8 cellular contexts compared by ENCODE assay signal in genomic region chr5:140548791-140549190, GRCh38. TPM values are rescaled to one million over a fixed set of nuclear protein-coding genes. Genes with fewer than 3 reads are reported as not detected.
DNase-seq lines count a peak whose midpoint lies in the region; ATAC-seq and TF ChIP-seq lines count a peak whose summit lies in the region.

No MANE protein-coding gene starts in this region.

- H3K9me3 ChIP-seq in right cardiac atrium (ENCODE audit: control insufficient read depth, low read length), result no peaks in the 10 kb centered on the region

- peaks cover 5% of the 10 kb centered on the region; the same call in 1 of the 2 replicates for H4K20me1 ChIP-seq in GM23338 (replicated peaks; ENCODE audit: insufficient read depth)

- no peak overlapping the region for H2AFZ ChIP-seq in GM23338

- peak overlapping the region; percentile 88 for H3K4me3 Mint-ChIP-seq in GM23338
- H3K4me3 Mint-ChIP-seq in WTC11, result peak overlapping the region; percentile 77

- peaks cover 17% of the 10 kb centered on the region for H3F3A ChIP-seq in GM23338 (replicated peaks; ENCODE audit: low read depth)

- H3K4me1 ChIP-seq in GM23338 (ENCODE audit: insufficient read depth) (peaks cover 26% of the 10 kb centered on the region), right cardiac atrium (ENCODE audit: control insufficient read depth, insufficient read depth, low read length) (peaks cover 21% of the 10 kb centered on the region)

- H3K27ac Mint-ChIP-seq in GM23338 (peak overlapping the region; percentile 98), WTC11 (peak overlapping the region; percentile 97)

- no peak; the same call in 2 of the 3 replicates for ATAC-seq in GM23338
- ATAC-seq in WTC11, result no peak
- ATAC-seq in right cardiac atrium, result no peak
- ATAC-seq in HG02571 (IDR thresholded peaks at IDR 0.05; ENCODE audit: unreplicated experiment), result no peak
- ATAC-seq in HG03139 (IDR thresholded peaks at IDR 0.05; ENCODE audit: unreplicated experiment), result no peak
- no peak for ATAC-seq in HG02885 (IDR thresholded peaks at IDR 0.05; ENCODE audit: poor library complexity, unreplicated experiment)

- peaks cover 22% of the 10 kb centered on the region for H3K79me2 ChIP-seq in GM23338 (replicated peaks; ENCODE audit: insufficient read depth)

- H3K9me3 Mint-ChIP-seq in GM23338 (no peaks in the 10 kb centered on the region), WTC11 (no peaks in the 10 kb centered on the region)

- TF ChIP-seq CTCF in GM23338 (conservative IDR thresholded peaks at IDR 0.05; ENCODE audit: low read depth in 2 of 2) (no peak), WTC11 (IDR thresholded peaks at IDR 0.05) (no peak)

- POLR2A ChIA-PET in WTC11 (lab: Charles Lee), result interaction anchor here (1.1 to 3.8 kb wide), 6 partner anchors 10 to 151 kb away, joined by 3 to 47 read pairs (median 24); partner anchors contain the start of genes ANKHD1, APBB3, HARS1 and HARS2

- intact Hi-C loops in right cardiac atrium (cut with DNase I), result loop anchor here in 1 of 4 donors (5.0 kb wide), 1 partner anchor 89 kb away; the partner anchor contains the start of gene TMCO6

- peak overlapping the region; percentile 96 for H3K4me2 ChIP-seq in GM23338

- H3K27ac ChIP-seq in GM23338 (ENCODE audit: low read depth), result peak overlapping the region; percentile 95
- peak overlapping the region; percentile 98 for H3K27ac ChIP-seq in right cardiac atrium (ENCODE audit: low read length)
- peak overlapping the region in 19 of 21 experiments; percentile 10 to 96 (median 90) for H3K27ac ChIP-seq in skin epidermis

- whole genome bisulfite sequencing in right cardiac atrium, result 81% methylated on average over 7 of the region's 7 CpGs

- H3K36me3 Mint-ChIP-seq in GM23338 (ENCODE audit: low read depth), result peaks cover 50% of the 10 kb centered on the region
- H3K36me3 Mint-ChIP-seq in WTC11, result peaks cover 43% of the 10 kb centered on the region

- peaks cover 24% of the 10 kb centered on the region for H3K4me1 Mint-ChIP-seq in GM23338
- peaks cover 25% of the 10 kb centered on the region for H3K4me1 Mint-ChIP-seq in WTC11

- H3K9me2 ChIP-seq in GM23338 (ENCODE audit: insufficient read depth), result no peaks in the 10 kb centered on the region

- peaks cover 29% of the 10 kb centered on the region; the same call in 1 of the 2 replicates for H3K36me3 ChIP-seq in GM23338 (ENCODE audit: insufficient read depth)

- H3K4me3 ChIP-seq in GM23338 (peak overlapping the region; percentile 77), right cardiac atrium (ENCODE audit: low read length) (no peak overlapping the region), skin epidermis (no peak overlapping the region)

- no peaks in the 10 kb centered on the region for H3K27me3 ChIP-seq in GM23338 (ENCODE audit: insufficient read depth)
- H3K27me3 ChIP-seq in right cardiac atrium (ENCODE audit: control insufficient read depth, insufficient read depth), result no peaks in the 10 kb centered on the region

- peaks cover 17% of the 10 kb centered on the region for H3K27me3 Mint-ChIP-seq in GM23338 (ENCODE audit: insufficient read depth, low read depth, poor library complexity)
- no peaks in the 10 kb centered on the region for H3K27me3 Mint-ChIP-seq in WTC11 (ENCODE audit: low read depth)

- DNase-seq in GM23338 (ENCODE audit: low spot score) (peak; percentile 21), WTC11 (ENCODE audit: low spot score) (no peak), right cardiac atrium (no peak), H4 (ENCODE audit: low spot score) (no peak)

- CTCF ChIA-PET in WTC11 (lab: Charles Lee), result interaction anchor here (0.6 to 3.3 kb wide), 13 partner anchors 15 to 304 kb away, joined by 3 to 28 read pairs (median 10); partner anchors contain the start of genes APBB3, HARS1, HARS2 and HBEGF

TF ChIP-seq in GM23338, 12 proteins besides CTCF, POLR2A, EP300 and RAD21:
- TF ChIP-seq ZNF331 (CRISPR knock-in tag; IDR thresholded peaks at IDR 0.05; ENCODE audit: low read depth), result no peak
- TF ChIP-seq POLR2AphosphoS5 (IDR thresholded peaks at IDR 0.05; ENCODE audit: low read depth), result no peak
- TF ChIP-seq ZNF114 (CRISPR knock-in tag; IDR thresholded peaks at IDR 0.05), result no peak
- TF ChIP-seq NANOG (IDR thresholded peaks at IDR 0.05; ENCODE audit: borderline replicate concordance), result no peak
- TF ChIP-seq ETS1 (IDR thresholded peaks at IDR 0.05), result no peak
- TF ChIP-seq JUNB (IDR thresholded peaks at IDR 0.05; ENCODE audit: unreplicated experiment), result no peak
- TF ChIP-seq EZH2 (IDR thresholded peaks at IDR 0.05; ENCODE audit: low read depth, unreplicated experiment), result no peak
- TF ChIP-seq STAT1 (IDR thresholded peaks at IDR 0.05; ENCODE audit: unreplicated experiment), result no peak
- no peak for TF ChIP-seq CREB1 (CRISPR knock-in tag; IDR thresholded peaks at IDR 0.05; ENCODE audit: low read depth)

TF ChIP-seq in WTC11, 78 proteins besides CTCF, POLR2A, EP300 and RAD21:
- no peak for TF ChIP-seq ERG (CRISPR knock-in tag; IDR thresholded peaks at IDR 0.05)
- no peak for TF ChIP-seq AR (CRISPR knock-in tag; IDR thresholded peaks at IDR 0.05)

RNA-seq across cellular contexts. Expression of gene EIF4EBP3, which starts 1.3 kb away (rescaled TPM):
- 2.4 TPM in 1 of 2 replicates, not detected in the other for total RNA-seq in GM23338 (2014; rRNA removed; shearing (Covaris generic))
- polyA plus RNA-seq in GM23338 (2016; fragmentation: Nextera tagmentation; extraction: Ambion mirVana) (20.2 and 21.5 TPM in 2 replicates), right cardiac atrium (24.6 TPM)
- total RNA-seq in WTC11 (2021) (8.4 to 9.8 TPM (median 8.8 TPM) in 3 replicates), right cardiac atrium (10 to 100 TPM; 11.2 to 24.0 (median 13.2) TPM)
- total RNA-seq in H4 (2014; rRNA removed; shearing (Covaris generic)), result not detected in 2 replicates

RNA-seq across cellular contexts. Expression of gene SRA1, which starts 8.5 kb away (rescaled TPM):
- 29.7 and 38.4 TPM in 2 replicates for total RNA-seq in GM23338 (2014; rRNA removed; shearing (Covaris generic))
- polyA plus RNA-seq in GM23338 (2016; fragmentation: Nextera tagmentation; extraction: Ambion mirVana) (67.2 and 74.7 TPM in 2 replicates), right cardiac atrium (31.1 TPM)
- total RNA-seq in WTC11 (2021) (34.5 to 37.8 TPM (median 34.6 TPM) in 3 replicates), right cardiac atrium (10 to 100 TPM; 25.9 to 32.7 (median 28.2) TPM)
- 64.6 and 72.6 TPM in 2 replicates for total RNA-seq in H4 (2014; rRNA removed; shearing (Covaris generic))

RNA-seq across cellular contexts. Expression of gene APBB3, which starts 15.6 kb away (rescaled TPM):
- 10.2 and 15.4 TPM in 2 replicates for total RNA-seq in GM23338 (2014; rRNA removed; shearing (Covaris generic))
- polyA plus RNA-seq in GM23338 (2016; fragmentation: Nextera tagmentation; extraction: Ambion mirVana) (7.7 and 9.0 TPM in 2 replicates), right cardiac atrium (16.7 TPM)
- total RNA-seq in WTC11 (2021) (23.7 to 25.9 TPM (median 25.2 TPM) in 3 replicates), right cardiac atrium (10 to 100 TPM; 13.2 to 19.2 (median 16.0) TPM)
- total RNA-seq in H4 (2014; rRNA removed; shearing (Covaris generic)), result 2.8 and 9.3 TPM in 2 replicates

RNA-seq across cellular contexts. Expression of gene SLC35A4, which starts 15.8 kb away (rescaled TPM):
- total RNA-seq in GM23338 (2014; rRNA removed; shearing (Covaris generic)), result 34.4 and 39.1 TPM in 2 replicates
- 17.7 and 19.0 TPM in 2 replicates for polyA plus RNA-seq in GM23338 (2016; fragmentation: Nextera tagmentation; extraction: Ambion mirVana)
- 74.7 to 75.7 TPM (median 74.8 TPM) in 3 replicates for total RNA-seq in WTC11 (2021)
- 10 to 100 TPM; 58.2 to 77.3 (median 71.0) TPM for total RNA-seq in right cardiac atrium
- polyA plus RNA-seq in right cardiac atrium, result 44.6 TPM
- 22.2 and 39.9 TPM in 2 replicates for total RNA-seq in H4 (2014; rRNA removed; shearing (Covaris generic))
